ENCODE assay signal across 1 cellular context in the genomic region with DNA sequence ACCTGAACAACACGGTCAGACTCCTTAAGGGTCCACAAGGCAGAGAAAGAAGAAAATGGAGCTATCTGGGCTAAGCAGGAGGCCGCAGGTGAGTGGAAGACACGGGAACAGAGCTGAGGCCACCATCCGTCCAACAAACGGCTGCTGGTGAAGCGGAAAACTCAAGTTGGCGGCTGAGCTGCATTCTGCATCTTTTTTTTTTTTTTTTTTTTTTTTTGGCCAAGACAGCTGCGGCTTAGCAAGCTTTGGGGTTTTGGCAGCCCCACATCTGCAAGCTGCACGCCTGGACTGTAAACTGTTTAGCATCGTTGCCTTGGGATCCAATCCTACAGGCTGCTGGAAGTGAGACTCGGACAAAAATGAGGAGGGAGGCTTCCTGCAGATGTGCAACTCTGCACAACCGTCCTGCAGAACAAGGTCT.
TF ChIP-seq lines count a peak whose summit lies in the region.

No MANE protein-coding gene starts in this region.

TF ChIP-seq in K562, 482 proteins besides CTCF, POLR2A, EP300 and RAD21:
- TF ChIP-seq, protein P1, sequence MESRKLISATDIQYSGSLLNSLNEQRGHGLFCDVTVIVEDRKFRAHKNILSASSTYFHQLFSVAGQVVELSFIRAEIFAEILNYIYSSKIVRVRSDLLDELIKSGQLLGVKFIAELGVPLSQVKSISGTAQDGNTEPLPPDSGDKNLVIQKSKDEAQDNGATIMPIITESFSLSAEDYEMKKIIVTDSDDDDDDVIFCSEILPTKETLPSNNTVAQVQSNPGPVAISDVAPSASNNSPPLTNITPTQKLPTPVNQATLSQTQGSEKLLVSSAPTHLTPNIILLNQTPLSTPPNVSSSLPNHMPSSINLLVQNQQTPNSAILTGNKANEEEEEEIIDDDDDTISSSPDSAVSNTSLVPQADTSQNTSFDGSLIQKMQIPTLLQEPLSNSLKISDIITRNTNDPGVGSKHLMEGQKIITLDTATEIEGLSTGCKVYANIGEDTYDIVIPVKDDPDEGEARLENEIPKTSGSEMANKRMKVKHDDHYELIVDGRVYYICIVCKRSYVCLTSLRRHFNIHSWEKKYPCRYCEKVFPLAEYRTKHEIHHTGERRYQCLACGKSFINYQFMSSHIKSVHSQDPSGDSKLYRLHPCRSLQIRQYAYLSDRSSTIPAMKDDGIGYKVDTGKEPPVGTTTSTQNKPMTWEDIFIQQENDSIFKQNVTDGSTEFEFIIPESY (CRISPR knock-in tag; IDR thresholded peaks at IDR 0.05): peak; percentile 11; the same call in 1 of the 2 replicates
- TF ChIP-seq ZNF76 (CRISPR knock-in tag; IDR thresholded peaks at IDR 0.05; ENCODE audit: borderline replicate concordance) (no peak), ETV5 (CRISPR knock-in tag; IDR thresholded peaks at IDR 0.05; ENCODE audit: low read depth) (no peak), KAT2B (IDR thresholded peaks at IDR 0.05; ENCODE audit: low read depth, low read length) (no peak)
TF ChIP-seq in K562: peak in this region for 1.
